Comparison of ENCODE assay signal across 7 cellular contexts in genomic region chr5:69414885-69415583, GRCh38. TPM values are rescaled to one million over a fixed set of nuclear protein-coding genes. Genes with fewer than 3 reads are reported as not detected.
A peak's percentile ranks its signal among the peaks of the same experiment; 100 is the strongest.
DNase-seq lines count a peak whose midpoint lies in the region; ATAC-seq and TF ChIP-seq lines count a peak whose summit lies in the region.

MARVELD2 (plus strand) TSS chr5:69415116; CDS start chr5:69419386, 4,270 bp downstream.

- H3K36me3 ChIP-seq in body of pancreas (replicated peaks in 1 of 2; ENCODE audit: insufficient read depth in 1 of 2, low read depth in 2 of 2) (no peaks in the 10 kb centered on the region), iPS DF 6.9 (ENCODE audit: control insufficient read depth, insufficient read depth, low read length) (peaks cover 5% of the 10 kb centered on the region; the same call in 1 of the 2 replicates)

- H3K9me3 Mint-ChIP-seq in HFFc6: no peaks in the 10 kb centered on the region

- peaks cover 26% of the 10 kb centered on the region for H3K4me1 ChIP-seq in body of pancreas
- no peaks in the 10 kb centered on the region for H3K4me1 ChIP-seq in iPS DF 6.9 (ENCODE audit: control insufficient read depth, insufficient read depth, low read length)

- H3K27me3 Mint-ChIP-seq in HFFc6 (ENCODE audit: insufficient read depth): no peaks in the 10 kb centered on the region; the same call in 1 of the 2 replicates

- peak within 1 kb of the TSS; percentile 91 to 98 (median 95) for H3K27ac ChIP-seq in body of pancreas
- no peak within 1 kb of the TSS for H3K27ac ChIP-seq in iPS DF 6.9 (ENCODE audit: low read length)

- H3K4me3 ChIP-seq in body of pancreas (peak within 1 kb of the TSS; percentile 57 to 60), iPS DF 6.9 (ENCODE audit: low read length) (peak within 1 kb of the TSS; percentile 88), skeletal muscle cell (ENCODE audit: low read depth, low read length) (peak within 1 kb of the TSS; percentile 39)

- TF ChIP-seq POLR2A in body of pancreas (IDR thresholded peaks at IDR 0.05): peak; percentile 76 to 91 (median 79)

- no peaks in the 10 kb centered on the region for H3K9me3 ChIP-seq in body of pancreas
- H3K9me3 ChIP-seq in iPS DF 6.9 (ENCODE audit: control insufficient read depth, insufficient read depth, low read length): no peaks in the 10 kb centered on the region

- TF ChIP-seq CTCF in body of pancreas (IDR thresholded peaks at IDR 0.05): peak; percentile 25 to 89 (median 82)
- TF ChIP-seq CTCF in HFFc6 (IDR thresholded peaks at IDR 0.05): no peak

- peak; percentile 58 for ATAC-seq in GM18520 (IDR thresholded peaks at IDR 0.05; ENCODE audit: unreplicated experiment)
- peak; percentile 81 for ATAC-seq in HG03432 (IDR thresholded peaks at IDR 0.05; ENCODE audit: unreplicated experiment)
- ATAC-seq in body of pancreas: peak; percentile 96

- 2 to 5% methylated on average over 16 to 77 of the region's 78 CpGs for WGBS in body of pancreas, 2 donors
- no CpG with 5 or more reads among the region's 78 CpGs for WGBS in iPS DF 6.9 (ENCODE audit: insufficient coverage, insufficient read length)

- H3K4me3 Mint-ChIP-seq in HFFc6: no peak within 1 kb of the TSS

- H3K27ac Mint-ChIP-seq in HFFc6: no peak within 1 kb of the TSS

- intact Hi-C loops in body of pancreas (cut with DNase I): no loop called here

- H3K27me3 ChIP-seq in body of pancreas (no peaks in the 10 kb centered on the region), iPS DF 6.9 (ENCODE audit: control insufficient read depth, insufficient read depth, low read length) (no peaks in the 10 kb centered on the region)

- DNase-seq in SW480 (ENCODE audit: low spot score): peak; percentile 92
- peak; percentile 97 to 99 (median 97) for DNase-seq in body of pancreas
- DNase-seq in iPS DF 6.9 (ENCODE audit: low read depth, low spot score): peak; percentile 68
- no peak for DNase-seq in skeletal muscle cell (ENCODE audit: low read depth)
- DNase-seq in HFFc6: no peak

- peaks cover 36% of the 10 kb centered on the region for H3K36me3 Mint-ChIP-seq in HFFc6 (ENCODE audit: low read depth)

- no peaks in the 10 kb centered on the region for H3K4me1 Mint-ChIP-seq in HFFc6 (ENCODE audit: low read depth)

RNA-seq across cellular contexts. Expression of gene MARVELD2, which starts in this region (rescaled TPM):
- 10 to 100 TPM; 15.5 to 19.7 TPM for total RNA-seq in body of pancreas
- under 1 TPM in 1 of 6 experiments, not detected in 5; 0.16 TPM for total RNA-seq in HFFc6 (2021; fragmentation: NEBNext Ultra II Directional; extraction: Animal tissue kit (Norgen Biotek cat#: 25700))

Comparison
In these comparisons a context has a peak if more than half of its experiments do, and no peak if none do; other contexts are left out.
1. RNA of gene MARVELD2 (total RNA-seq): 15.5 to 19.7 TPM in body of pancreas; 0.16 TPM in HFFc6; every median in the first group is over 10 times any median in the second.
2. DNase-seq: peak in SW480 (single experiment), body of pancreas (4 of 4) and iPS DF 6.9 (single experiment); none in skeletal muscle cell (single experiment) and HFFc6 (single experiment).
3. Peak in every context shown above with its lines, with median percentiles within 50 percentile points of each other: ATAC-seq and H3K4me3 ChIP-seq.